28 cellular contexts compared by ENCODE assay signal in genomic region chr19:49233163-49233562, GRCh38.
"Had no signal": no experiment of that assay in that cellular context is flagged by ENCODE, and none has a peak within 500 bp of the region (broad histone marks: within the 10 kb centered on the region; RNA-seq: fewer than 3 reads in every experiment).

No MANE protein-coding gene starts in this region.

- H3K27ac Mint-ChIP-seq: immature natural killer cell; natural killer cell; stimulated activated memory B cell treated with anti-CD40 and anti-IgM and Interleukin-4, amounts not matched to agents 10 μg/mL and 1 μg/mL and 100 μg/mL, for 72 hours had no signal

- H3K9me3 ChIP-seq: left lung, lower lobe of right lung, ovary, right atrium auricular region, right lobe of liver, stomach, testis, thyroid gland, transverse colon, upper lobe of left lung, vagina had no signal

- DNase-seq: hypothalamus; immature natural killer cell; kidney; left colon; left lung; lower lobe of right lung; mammary epithelial cell; mesenchymal stem cell; naive B cell; natural killer cell; nephron progenitor cell; ovary; stimulated activated CD4-positive, alpha-beta T cell treated with anti-CD3 and anti-CD28 coated beads, Interleukin-1b, Interleukin-23, amount 100 ng/mL, for 48 hours; stimulated activated CD4-positive, alpha-beta T cell treated with anti-CD3 and anti-CD28 coated beads, Interleukin-2, amount 100 ng/mL, for 48 hours; stimulated activated CD4-positive, alpha-beta T cell treated with anti-CD3 and anti-CD28 coated beads, Interleukin-4, amount 100 ng/mL, for 4 hours; stimulated activated CD8-positive, alpha-beta memory T cell treated with anti-CD3 and anti-CD28 coated beads, Interleukin-4, amount 100 ng/mL, for 48 hours; stimulated activated naive CD4-positive, alpha-beta T cell treated with Interleukin-2 at 50 U/mL for 16 hours; stomach; testis; thyroid gland; transverse colon; upper lobe of left lung had no signal

- H3K4me3 Mint-ChIP-seq: immature natural killer cell; natural killer cell; nephron progenitor cell; stimulated activated memory B cell treated with anti-CD40 and anti-IgM and Interleukin-4, amounts not matched to agents 10 μg/mL and 1 μg/mL and 100 μg/mL, for 72 hours had no signal

- H3K4me1 Mint-ChIP-seq: nephron progenitor cell had no signal

- ATAC-seq: left colon; left lung; lower lobe of right lung; natural killer cell; right lobe of liver; stimulated activated memory B cell treated with anti-CD40 and anti-IgM and Interleukin-4, amounts not matched to agents 10 μg/mL and 1 μg/mL and 100 μg/mL, for 72 hours had no signal

- H3K4me1 ChIP-seq: left lung, lower lobe of right lung, right atrium auricular region, right lobe of liver, stomach, testis, thyroid gland, transverse colon, upper lobe of left lung, vagina had no signal

- H3K36me3 ChIP-seq: left lung, lower lobe of right lung, ovary, right atrium auricular region, right lobe of liver, stomach, thyroid gland, transverse colon, upper lobe of left lung, vagina had no signal

- H3K9me3 Mint-ChIP-seq: immature natural killer cell; naive B cell; natural killer cell; stimulated activated memory B cell treated with anti-CD40 and anti-IgM and Interleukin-4, amounts not matched to agents 10 μg/mL and 1 μg/mL and 100 μg/mL, for 72 hours had no signal

- H3K27me3 ChIP-seq: left lung, ovary, right atrium auricular region, right lobe of liver, stomach, testis, thyroid gland, transverse colon, upper lobe of left lung, vagina had no signal

- H3K36me3 Mint-ChIP-seq: immature natural killer cell; naive B cell; natural killer cell; stimulated activated memory B cell treated with anti-CD40 and anti-IgM and Interleukin-4, amounts not matched to agents 10 μg/mL and 1 μg/mL and 100 μg/mL, for 72 hours had no signal

- H3K27ac ChIP-seq: left lung, lower lobe of right lung, ovary, right atrium auricular region, right lobe of liver, stomach, testis, thyroid gland, transverse colon, upper lobe of left lung, vagina had no signal

- H3K4me2 ChIP-seq: smooth muscle cell had no signal

- H3K4me3 ChIP-seq: left lung, lower lobe of right lung, ovary, right atrium auricular region, right lobe of liver, smooth muscle cell, stomach, testis, thyroid gland, transverse colon, upper lobe of left lung, vagina had no signal

- FAIRE-seq: islet of Langerhans, kidney had no signal
